Comparison of ENCODE assay signal across 22 cellular contexts in genomic region chr21:36676039-36676950, GRCh38. TPM values are rescaled to one million over a fixed set of nuclear protein-coding genes. Genes with fewer than 3 reads are reported as not detected.
"Had no signal": no experiment of that assay in that cellular context is flagged by ENCODE, and none has a peak within 500 bp of the region (broad histone marks: within the 10 kb centered on the region; RNA-seq: fewer than 3 reads in every experiment).

No MANE protein-coding gene starts in this region.

- H3K27me3 ChIP-seq: testis had no signal

- H3K4me1 Mint-ChIP-seq: central memory CD8-positive, alpha-beta T cell; naive thymus-derived CD8-positive, alpha-beta T cell had no signal

- ATAC-seq: heart right ventricle; left cardiac atrium; naive thymus-derived CD8-positive, alpha-beta T cell; right cardiac atrium; stimulated activated naive CD8-positive, alpha-beta T cell treated with anti-CD3 and anti-CD28 coated beads, Interleukin-15, Interleukin-2, amounts not matched to agents 100 U/mL and 50 U/mL, for 24 hours had no signal

- H3K27ac ChIP-seq: epithelial cell of prostate, esophagus squamous epithelium, heart right ventricle, testis had no signal

- DNase-seq: activated CD4-positive, alpha-beta T cell treated with anti-CD3 and anti-CD28 coated beads for 4 hours; activated CD4-positive, alpha-beta T cell treated with anti-CD3 and anti-CD28 coated beads, Interleukin-2, amount 50 U/mL, for 4 hours; activated CD8-positive, alpha-beta memory T cell treated with anti-CD3 and anti-CD28 coated beads for 24 hours; activated effector memory CD4-positive, alpha-beta T cell treated with Interleukin-2 at 50 U/mL for 16 hours; activated naive CD4-positive, alpha-beta T cell treated with Interleukin-2 at 50 U/mL for 16 hours; anterior cingulate cortex; esophagus squamous epithelium; foreskin melanocyte; heart right ventricle; left cardiac atrium; naive thymus-derived CD8-positive, alpha-beta T cell; posterior cingulate gyrus; right cardiac atrium; stimulated activated CD4-positive, alpha-beta T cell treated with anti-CD3 and anti-CD28 coated beads, Interleukin-15, amount 100 ng/mL, for 24 hours; stimulated activated naive CD8-positive, alpha-beta T cell treated with anti-CD3 and anti-CD28 coated beads, Interleukin-15, Interleukin-2, amounts not matched to agents 100 U/mL and 50 U/mL, for 24 hours; testis; trophoblast cell had no signal

- H3K4me3 ChIP-seq: esophagus squamous epithelium, heart right ventricle, testis had no signal

- H3K4me1 ChIP-seq: heart right ventricle, testis had no signal

- H3K36me3 ChIP-seq: esophagus squamous epithelium, heart right ventricle had no signal

- H3K9me3 ChIP-seq: testis had no signal

- H3K4me3 Mint-ChIP-seq: activated naive CD8-positive, alpha-beta T cell; central memory CD8-positive, alpha-beta T cell; dendritic cell treated with granulocyte-macrophage colony-stimulating factor and Interleukin-4, amounts not matched to agents 40 ng/mL and 50 ng/mL, for 4 days; naive thymus-derived CD8-positive, alpha-beta T cell; T-helper 2 cell treated with Interferon-gamma antibody and Interleukin-4, amounts not matched to agents 5 μg/mL and 100 μg/mL, for 36 hours had no signal

- H3K27ac Mint-ChIP-seq: activated naive CD8-positive, alpha-beta T cell; dendritic cell treated with granulocyte-macrophage colony-stimulating factor and Interleukin-4, amounts not matched to agents 40 ng/mL and 50 ng/mL, for 4 days; naive thymus-derived CD8-positive, alpha-beta T cell; T-helper 2 cell treated with Interferon-gamma antibody and Interleukin-4, amounts not matched to agents 5 μg/mL and 100 μg/mL, for 36 hours had no signal

RNA-seq across cellular contexts. Expression of gene SIM2, which starts 22.6 kb away (rescaled TPM):
- total RNA-seq: left cardiac atrium; naive thymus-derived CD8-positive, alpha-beta T cell; right cardiac atrium had no signal
- polyA plus RNA-seq: right cardiac atrium had no signal
